ENCODE assay signal across 1 cellular context in genomic region chr6:117481278-117481925, GRCh38.
TF ChIP-seq lines count a peak whose summit lies in the region.

No MANE protein-coding gene starts in this region.

TF ChIP-seq in K562, 482 proteins besides CTCF, POLR2A, EP300 and RAD21 (continued from another document):
- no peak for TF ChIP-seq GMEB1 (CRISPR knock-in tag; IDR thresholded peaks at IDR 0.05)
- no peak for TF ChIP-seq SAFB2 (IDR thresholded peaks at IDR 0.05; ENCODE audit: borderline replicate concordance, low read depth, low read length, severe bottlenecking)
- no peak for TF ChIP-seq SMARCB1 (IDR thresholded peaks at IDR 0.05; ENCODE audit: insufficient read length, low read depth)
- TF ChIP-seq SMARCE1 (IDR thresholded peaks at IDR 0.05), result 0 out of 2 replicates have a peak, but pooled peaks have one; percentile 20
- no peak for TF ChIP-seq ZEB2 (IDR thresholded peaks at IDR 0.05)
- no peak for TF ChIP-seq DMBX1 (CRISPR knock-in tag; IDR thresholded peaks at IDR 0.05; ENCODE audit: borderline replicate concordance)
- no peak for TF ChIP-seq EGR1 (conservative IDR thresholded peaks at IDR 0.05)
- no peak for TF ChIP-seq ZFX (CRISPR knock-in tag; IDR thresholded peaks at IDR 0.05)
- TF ChIP-seq ZBTB1 (CRISPR knock-in tag; IDR thresholded peaks at IDR 0.05; ENCODE audit: borderline replicate concordance, low read depth), result peak; percentile 15; the same call in 1 of the 2 replicates
- 0 out of 4 replicates have a peak, but pooled peaks of 1 of the 2 experiments have one; percentile 23 for TF ChIP-seq RCOR1 (IDR thresholded peaks at IDR 0.05; ENCODE audit: borderline replicate concordance in 1 of 2, low read depth in 2 of 2, low read length in 2 of 2)
- TF ChIP-seq CXXC5 (CRISPR knock-in tag; IDR thresholded peaks at IDR 0.05), result peak; percentile 43; the same call in 1 of the 2 replicates
- no peak for TF ChIP-seq ZBTB33 (CRISPR knock-in tag; IDR thresholded peaks at IDR 0.05)
- no peak for TF ChIP-seq ZNF311 (CRISPR knock-in tag; IDR thresholded peaks at IDR 0.05)
- TF ChIP-seq HSF4 (CRISPR knock-in tag; IDR thresholded peaks at IDR 0.05; ENCODE audit: borderline replicate concordance), result no peak
- no peak for TF ChIP-seq GTF2E2 (tag; IDR thresholded peaks at IDR 0.05)
